Comparison of ENCODE assay signal across 1 cellular context in genomic region chr14:67725171-67725570, GRCh38.
TF ChIP-seq lines count a peak whose summit lies in the region.

No MANE protein-coding gene starts in this region.

TF ChIP-seq in H1, 55 proteins besides CTCF, POLR2A, EP300 and RAD21:
- TF ChIP-seq RNF2 (IDR thresholded peaks at IDR 0.05; ENCODE audit: borderline replicate concordance, low read depth, low read length, missing control alignments, poor library complexity, severe bottlenecking) (no peak), FOSL1 (IDR thresholded peaks at IDR 0.05; ENCODE audit: insufficient read depth, low read depth, low read length) (no peak), ZNF274 (IDR thresholded peaks at IDR 0.05; ENCODE audit: borderline replicate concordance, extremely low read depth, low read length) (no peak), CHD7 (IDR thresholded peaks at IDR 0.05; ENCODE audit: insufficient replicate concordance, low read length) (no peak), HDAC2 (IDR thresholded peaks at IDR 0.05; ENCODE audit: borderline replicate concordance in 1 of 2, low read depth in 2 of 2, low read length in 2 of 2) (no peak), NRF1 (IDR thresholded peaks at IDR 0.05; ENCODE audit: low read depth, low read length) (no peak), JUND (IDR thresholded peaks at IDR 0.05; ENCODE audit: low read length) (no peak), TAF7 (optimal IDR thresholded peaks at IDR 0.05; ENCODE audit: borderline replicate concordance, low read depth, low read length) (no peak), BCL11A (IDR thresholded peaks at IDR 0.05; ENCODE audit: low read depth in 2 of 2, low read length in 2 of 2) (no peak), EGR1 (IDR thresholded peaks at IDR 0.05; ENCODE audit: borderline replicate concordance, low read depth, low read length) (no peak)
